ENCODE assay signal across 16 cellular contexts in genomic region chr18:73987247-73987980, GRCh38.
"Had no signal": no experiment of that assay in that cellular context is flagged by ENCODE, and none has a peak within 500 bp of the region (broad histone marks: within the 10 kb centered on the region; RNA-seq: fewer than 3 reads in every experiment).

No MANE protein-coding gene starts in this region.

- H3K27ac Mint-ChIP-seq: activated CD4-positive, alpha-beta T cell treated with anti-CD3 and anti-CD28 coated beads, Interleukin-2, amount 10 ng/mL, durations not matched to agents 7 days and 5 days; activated naive CD8-positive, alpha-beta T cell treated with anti-CD3 and anti-CD28 coated beads, Interleukin-2, amount 10 ng/mL, durations not matched to agents 7 days and 5 days; mesothelial cell of epicardium; stimulated activated effector memory CD8-positive, alpha-beta T cell treated with anti-CD3 and anti-CD28 coated beads, Interleukin-12 subunit alpha, Interleukin-12 subunit beta, amount 100 ng/mL, for 72 hours had no signal

- H3K36me3 ChIP-seq: esophagus squamous epithelium, gastroesophageal sphincter, heart right ventricle, vagina had no signal

- H3K36me3 Mint-ChIP-seq: activated naive CD8-positive, alpha-beta T cell treated with anti-CD3 and anti-CD28 coated beads, Interleukin-2, amount 10 ng/mL, durations not matched to agents 7 days and 5 days; mesothelial cell of epicardium; stimulated activated effector memory CD8-positive, alpha-beta T cell treated with anti-CD3 and anti-CD28 coated beads, Interleukin-12 subunit alpha, Interleukin-12 subunit beta, amount 100 ng/mL, for 72 hours had no signal

- H3K27ac ChIP-seq: coronary artery, esophagus squamous epithelium, gastroesophageal sphincter, heart right ventricle, vagina had no signal

- H3K4me1 ChIP-seq: gastroesophageal sphincter, heart right ventricle, vagina had no signal

- H3K27me3 Mint-ChIP-seq: activated CD4-positive, alpha-beta T cell treated with anti-CD3 and anti-CD28 coated beads, Interleukin-2, amount 10 ng/mL, durations not matched to agents 7 days and 5 days had no signal

- H3K9me3 Mint-ChIP-seq: stimulated activated effector memory CD8-positive, alpha-beta T cell treated with anti-CD3 and anti-CD28 coated beads, Interleukin-12 subunit alpha, Interleukin-12 subunit beta, amount 100 ng/mL, for 72 hours had no signal

- DNase-seq: activated CD4-positive, alpha-beta T cell treated with anti-CD3 and anti-CD28 coated beads, Interleukin-2, amount 10 ng/mL, durations not matched to agents 7 days and 5 days; activated CD4-positive, CD25-positive, alpha-beta regulatory T cell; activated naive CD4-positive, alpha-beta T cell; activated naive CD8-positive, alpha-beta T cell treated with anti-CD3 and anti-CD28 coated beads, Interleukin-2, amount 10 ng/mL, durations not matched to agents 7 days and 5 days; activated T-cell treated with anti-CD3 and anti-CD28 coated beads for 4 hours; aorta; esophagus squamous epithelium; heart right ventricle had no signal

- H3K4me3 Mint-ChIP-seq: activated CD4-positive, alpha-beta T cell treated with anti-CD3 and anti-CD28 coated beads, Interleukin-2, amount 10 ng/mL, durations not matched to agents 7 days and 5 days; activated naive CD8-positive, alpha-beta T cell treated with anti-CD3 and anti-CD28 coated beads, Interleukin-2, amount 10 ng/mL, durations not matched to agents 7 days and 5 days; mesothelial cell of epicardium; stimulated activated effector memory CD8-positive, alpha-beta T cell treated with anti-CD3 and anti-CD28 coated beads, Interleukin-12 subunit alpha, Interleukin-12 subunit beta, amount 100 ng/mL, for 72 hours had no signal

- ATAC-seq: gastroesophageal sphincter; heart right ventricle; stimulated activated effector memory CD8-positive, alpha-beta T cell treated with anti-CD3 and anti-CD28 coated beads, Interleukin-12 subunit alpha, Interleukin-12 subunit beta, amount 100 ng/mL, for 72 hours had no signal

- H3K4me1 Mint-ChIP-seq: activated CD4-positive, alpha-beta T cell treated with anti-CD3 and anti-CD28 coated beads, Interleukin-2, amount 10 ng/mL, durations not matched to agents 7 days and 5 days; mesothelial cell of epicardium; stimulated activated effector memory CD8-positive, alpha-beta T cell treated with anti-CD3 and anti-CD28 coated beads, Interleukin-12 subunit alpha, Interleukin-12 subunit beta, amount 100 ng/mL, for 72 hours had no signal

- H3K27me3 ChIP-seq: esophagus squamous epithelium, gastroesophageal sphincter, heart right ventricle, vagina had no signal

- FAIRE-seq: islet of Langerhans, TTC549 had no signal

- H3K4me3 ChIP-seq: coronary artery, esophagus squamous epithelium, gastroesophageal sphincter, heart right ventricle, lung, vagina had no signal

- H3K9me3 ChIP-seq: esophagus squamous epithelium, gastroesophageal sphincter, vagina had no signal
